ENCODE assay signal across 1 cellular context in genomic region chr17:47948706-47949196, GRCh38.
TF ChIP-seq lines count a peak whose summit lies in the region.

No MANE protein-coding gene starts in this region.

TF ChIP-seq in K562, 482 proteins besides CTCF, POLR2A, EP300 and RAD21:
- no peak for TF ChIP-seq TEAD2 (tag; IDR thresholded peaks at IDR 0.05)
- TF ChIP-seq LARP7 (IDR thresholded peaks at IDR 0.05), result no peak
- no peak for TF ChIP-seq TAF15 (IDR thresholded peaks at IDR 0.05; ENCODE audit: low read depth, low read length)
- no peak for TF ChIP-seq ZNF561 (CRISPR knock-in tag; conservative IDR thresholded peaks at IDR 0.05)
- no peak for TF ChIP-seq CBFA2T2 (conservative IDR thresholded peaks at IDR 0.05)
- no peak for TF ChIP-seq ZNF23 (CRISPR knock-in tag; IDR thresholded peaks at IDR 0.05)
- TF ChIP-seq PPARD (CRISPR knock-in tag; IDR thresholded peaks at IDR 0.05), result no peak
- no peak for TF ChIP-seq PATZ1 (CRISPR knock-in tag; IDR thresholded peaks at IDR 0.05; ENCODE audit: borderline replicate concordance)
- TF ChIP-seq KLF10 (CRISPR knock-in tag; IDR thresholded peaks at IDR 0.05), result no peak
- no peak for TF ChIP-seq SRF (CRISPR knock-in tag; IDR thresholded peaks at IDR 0.05)
- TF ChIP-seq RCOR1 (IDR thresholded peaks at IDR 0.05; ENCODE audit: borderline replicate concordance in 1 of 2, low read depth in 2 of 2, low read length in 2 of 2), result no peak
- no peak for TF ChIP-seq SMAD3 (CRISPR knock-in tag; conservative IDR thresholded peaks at IDR 0.05)
- no peak for TF ChIP-seq PML (IDR thresholded peaks at IDR 0.05; ENCODE audit: low read length)
- TF ChIP-seq NR3C1 (CRISPR knock-in tag; IDR thresholded peaks at IDR 0.05), result no peak
- no peak for TF ChIP-seq RFX7 (CRISPR knock-in tag; IDR thresholded peaks at IDR 0.05)
- TF ChIP-seq ELF2 (CRISPR knock-in tag; IDR thresholded peaks at IDR 0.05), result no peak
- no peak for TF ChIP-seq ZNF436 (CRISPR knock-in tag; IDR thresholded peaks at IDR 0.05)
- no peak for TF ChIP-seq MXD1 (CRISPR knock-in tag; IDR thresholded peaks at IDR 0.05; ENCODE audit: borderline replicate concordance, poor library complexity, severe bottlenecking)
- TF ChIP-seq CEBPB (tag; IDR thresholded peaks at IDR 0.05), result no peak
- TF ChIP-seq GTF2A2 (tag; IDR thresholded peaks at IDR 0.05), result no peak
TF ChIP-seq in K562: peak in this region for 0.
